In genomic region chr2:20822535-20823490, GRCh38 we compare ENCODE assay signal across 1 cellular context.
TF ChIP-seq lines count a peak whose summit lies in the region.

Gene LDAH, minus strand, starts transcription at chr2:20823101. Its CDS starts 21,638 bp downstream, at chr2:20801463.

TF ChIP-seq in GM12878, 131 proteins besides CTCF, POLR2A, EP300 and RAD21 (continued from another document):
- TF ChIP-seq ELK1 (IDR thresholded peaks at IDR 0.05; ENCODE audit: low read depth, low read length) (peak; percentile 99), MAX (IDR thresholded peaks at IDR 0.05; ENCODE audit: low read depth, low read length) (peak; percentile 93), FOXK2 (IDR thresholded peaks at IDR 0.05) (peak; percentile 67), SPI1 (IDR thresholded peaks at IDR 0.05; ENCODE audit: borderline replicate concordance, insufficient read depth, low read depth, low read length) (peak; percentile 35; the same call in 1 of the 2 replicates), ZNF24 (IDR thresholded peaks at IDR 0.05) (no peak), YBX1 (IDR thresholded peaks at IDR 0.05) (no peak), YY1 (IDR thresholded peaks at IDR 0.05; ENCODE audit: low read depth, low read length) (peak; percentile 74), POU2F2 (IDR thresholded peaks at IDR 0.05; ENCODE audit: borderline replicate concordance, low read depth, low read length) (peak; percentile 61; the same call in 1 of the 3 replicates), MEF2A (IDR thresholded peaks at IDR 0.05; ENCODE audit: insufficient read depth, low read depth, low read length) (no peak), MEF2B (IDR thresholded peaks at IDR 0.05; ENCODE audit: partially characterized antibody, poor library complexity, severe bottlenecking) (peak; percentile 36), DPF2 (IDR thresholded peaks at IDR 0.05) (peak; percentile 59; the same call in 1 of the 2 replicates)
